In the genomic region with DNA sequence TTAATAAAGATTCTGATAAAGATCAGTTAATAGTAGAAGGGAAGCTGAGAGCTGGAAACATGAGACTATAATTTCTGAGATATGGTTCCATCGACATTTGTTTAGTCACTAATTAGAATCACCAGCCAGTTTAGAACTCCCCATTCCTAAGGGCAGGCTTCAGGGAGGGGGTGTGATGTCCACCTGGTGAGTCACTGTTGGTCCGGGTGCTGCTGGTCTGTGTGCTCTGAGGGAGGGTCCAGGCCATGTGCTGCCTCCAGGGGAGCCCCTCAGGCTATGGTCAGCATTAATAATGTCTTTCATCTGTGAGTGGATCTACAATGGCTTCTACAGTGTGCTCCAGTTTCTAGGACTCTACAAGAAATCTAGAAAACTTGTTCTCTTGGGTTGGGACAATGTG, we compare ENCODE assay signal across 7 cellular contexts.
"Had no signal": no experiment of that assay in that cellular context is flagged by ENCODE, and none has a peak within 500 bp of the region (broad histone marks: within the 10 kb centered on the region; RNA-seq: fewer than 3 reads in every experiment).

No MANE protein-coding gene starts in this region.

- FAIRE-seq: HepG2, K562 had no signal

- H3K27ac ChIP-seq: HL-60, KMS-11 had no signal

- H3K4me3 ChIP-seq: K562 had no signal

- ATAC-seq: HepG2, K562 had no signal

- H3K9ac ChIP-seq: KMS-11 had no signal

- DNase-seq: IMR-90, KBM-7, KG1 had no signal

- H3K4me2 ChIP-seq: KMS-11 had no signal
